ENCODE assay signal across 16 cellular contexts in the genomic region with DNA sequence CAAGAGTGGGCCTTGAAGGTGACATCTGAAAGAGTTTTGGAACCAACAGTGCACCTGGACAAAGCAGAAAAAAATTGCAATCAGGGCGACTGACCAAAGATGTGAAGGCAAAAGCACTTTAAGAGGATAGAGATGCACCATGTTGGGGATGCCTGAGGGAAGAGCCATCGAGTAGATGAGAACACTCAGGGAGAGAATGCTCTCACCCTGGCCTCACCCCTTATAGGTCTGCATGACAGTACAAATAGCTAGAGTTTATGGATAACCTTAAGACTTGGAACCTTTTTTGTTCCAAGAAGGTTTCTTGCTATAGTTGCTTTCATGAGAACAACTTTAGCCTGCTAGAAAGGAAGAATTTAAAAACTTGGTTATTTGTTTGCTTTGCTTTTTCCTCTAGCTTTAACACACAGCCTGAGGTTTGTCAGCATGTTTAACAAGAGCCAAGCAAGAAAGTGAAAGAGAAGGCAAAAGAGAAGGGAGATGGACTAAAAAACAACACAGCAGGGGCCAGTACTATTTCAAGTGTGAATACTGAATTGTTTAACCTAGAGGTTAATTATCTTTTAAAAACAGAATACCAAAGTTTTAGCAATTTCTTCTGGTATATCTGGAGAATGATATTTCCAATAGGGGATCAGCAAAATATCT.
A peak's percentile ranks its signal among the peaks of the same experiment; 100 is the strongest.
DNase-seq lines count a peak whose midpoint lies in the region; ATAC-seq, FAIRE-seq and TF ChIP-seq lines count a peak whose summit lies in the region.
"Had no signal": no experiment of that assay in that cellular context is flagged by ENCODE, and none has a peak within 500 bp of the region (broad histone marks: within the 10 kb centered on the region; RNA-seq: fewer than 3 reads in every experiment).

No MANE protein-coding gene starts in this region.

- H3K27me3 Mint-ChIP-seq in immature natural killer cell (ENCODE audit: low read depth in 3 of 3), result peaks cover 0 to 2% (median 0%) of the 10 kb centered on the region in 3 donors

- H3K36me3 ChIP-seq in HepG2 (replicated peaks in 1 of 2; ENCODE audit: control insufficient read depth in 1 of 2, insufficient read depth in 2 of 2, low read length in 2 of 2), result no peaks in the 10 kb centered on the region
- H3K36me3 ChIP-seq: breast epithelium, left lung, prostate gland, thoracic aorta had no signal

- ATAC-seq in GM21529 (IDR thresholded peaks at IDR 0.05; ENCODE audit: unreplicated experiment) (peak; percentile 59), HG03432 (IDR thresholded peaks at IDR 0.05; ENCODE audit: unreplicated experiment) (peak; percentile 62), HepG2 (no peak)
- ATAC-seq: foreskin keratinocyte, left lung had no signal

- peaks cover 0 to 3% (median 0%) of the 10 kb centered on the region in 6 donors for H3K9me3 Mint-ChIP-seq in immature natural killer cell

- intact Hi-C loops in HepG2 (cut with micrococcal nuclease; ENCODE audit: unreplicated experiment), result no loop called here

- 0 out of 2 replicates have a peak, but pooled peaks cover 4% of the 10 kb centered on the region for H3K4me1 ChIP-seq in HepG2 (ENCODE audit: insufficient read depth, low read length)
- H3K4me1 ChIP-seq: breast epithelium, prostate gland had no signal

- TF ChIP-seq EP300 in HepG2 (IDR thresholded peaks at IDR 0.05; ENCODE audit: low read depth in 2 of 2, low read length in 2 of 2), result no peak
- TF ChIP-seq EP300 in HepG2 (CRISPR knock-in tag; IDR thresholded peaks at IDR 0.05; ENCODE audit: borderline replicate concordance), result no peak

- no peaks in the 10 kb centered on the region for H3K27me3 ChIP-seq in HepG2 (ENCODE audit: control insufficient read depth in 1 of 2, insufficient read depth in 2 of 2, low read length in 2 of 2)
- H3K27me3 ChIP-seq: breast epithelium, foreskin keratinocyte, left lung had no signal

- peak overlapping the region; percentile 31 to 64 (median 59) for H3K4me3 Mint-ChIP-seq in immature natural killer cell

- H3K9me3 ChIP-seq in HepG2 (ENCODE audit: low read length), result no peaks in the 10 kb centered on the region
- H3K9me3 ChIP-seq: breast epithelium, left lung, prostate gland, thoracic aorta had no signal

- no peaks in the 10 kb centered on the region for H3K79me2 ChIP-seq in HepG2 (ENCODE audit: insufficient read depth, low read length)

- no peak for FAIRE-seq in HepG2 (lab: Jason Lieb, UNC)

- WGBS in HepG2 (ENCODE audit: low lambda C conversion rate), result 70% methylated on average over 2 of the region's 2 CpGs

- no peak overlapping the region for H3K4me2 ChIP-seq in HepG2 (ENCODE audit: low read depth, low read length)

- CTCF ChIA-PET in HepG2 (lab: Yijun Ruan, JAX; ENCODE audit: low intra/inter-chr PET ratio, low total read pairs), result no interaction called here

- in situ Hi-C loops in HepG2 (cut with HindIII; ENCODE audit: extremely low pct_ligation_motif_present, low pct_unique_long_range_greater_than_20kb), result no loop called here

- H3K9ac ChIP-seq in HepG2 (ENCODE audit: insufficient read depth, low read depth, low read length), result no peak overlapping the region

- no peak for TF ChIP-seq RAD21 in HepG2 (CRISPR knock-in tag; IDR thresholded peaks at IDR 0.05)

- DNase-seq in GM12865 (ENCODE audit: low read depth) (peak; percentile 7), immature natural killer cell (peak in 2 of 3 donors; percentile 11 to 23), NCI-H748 treated with DMSO at 0.1 percent for 48 hours (lab: John Stamatoyannopoulos, UW) (no peak), AG20443 (ENCODE audit: low spot score) (no peak), HepG2 (ENCODE audit: low spot score) (no peak), coronary artery (ENCODE audit: low spot score) (no peak)
- DNase-seq: GF-D8, left lung, NCI-H1436, T-helper 9 cell had no signal

- no TSS peak for BruUV-seq in HepG2 (replicated peaks; lab: Mats Ljungman, UMichigan)

- no peaks in the 10 kb centered on the region for H3K36me3 Mint-ChIP-seq in immature natural killer cell

- H3K4me3 ChIP-seq in GM12865 (ENCODE audit: low read depth, low read length) (no peak overlapping the region), HepG2 (replicated peaks in 1 of 3; ENCODE audit: insufficient read depth in 1 of 3, low read depth in 2 of 3, low read length in 3 of 3) (no peak overlapping the region), coronary artery (no peak overlapping the region)
- H3K4me3 ChIP-seq: breast epithelium, left lung, prostate gland, thoracic aorta had no signal

- POLR2A ChIA-PET in HepG2 (lab: Yijun Ruan, JAX), result no interaction called here

- no peak overlapping the region for H2AFZ ChIP-seq in HepG2 (ENCODE audit: low read length)

- no peaks in the 10 kb centered on the region for H4K20me1 ChIP-seq in HepG2 (ENCODE audit: insufficient read depth, low read length)

- no peak for TF ChIP-seq POLR2A in HepG2 (IDR thresholded peaks at IDR 0.05; ENCODE audit: insufficient read depth in 1 of 2, low read depth in 2 of 2, low read length in 2 of 2)

- H3K27ac ChIP-seq in HepG2 (ENCODE audit: extremely low read length, insufficient read depth, low read length) (no peak overlapping the region), coronary artery (no peak overlapping the region)
- H3K27ac ChIP-seq: breast epithelium, foreskin keratinocyte, left lung, prostate gland, thoracic aorta had no signal

- H3K27ac Mint-ChIP-seq in immature natural killer cell, result peak overlapping the region; percentile 67 to 88 (median 80)

- TF ChIP-seq CTCF in GM12865 (IDR thresholded peaks at IDR 0.05; ENCODE audit: insufficient read depth, low read depth, low read length, missing control alignments) (no peak), HepG2 (CRISPR knock-in tag; IDR thresholded peaks at IDR 0.05) (no peak), coronary artery (IDR thresholded peaks at IDR 0.05) (no peak)

- peaks cover 20 to 27% of the 10 kb centered on the region in 2 donors for H3K4me1 Mint-ChIP-seq in immature natural killer cell

TF ChIP-seq in HepG2, 621 proteins besides CTCF, POLR2A, EP300 and RAD21:
- TF ChIP-seq GFI1 (CRISPR knock-in tag; IDR thresholded peaks at IDR 0.05; ENCODE audit: borderline replicate concordance) (no peak), ARHGAP35 (CRISPR knock-in tag; IDR thresholded peaks at IDR 0.05; ENCODE audit: borderline replicate concordance) (no peak), ZNF335 (CRISPR knock-in tag; IDR thresholded peaks at IDR 0.05) (no peak), ZNF546 (CRISPR knock-in tag; conservative IDR thresholded peaks at IDR 0.05) (no peak), DPF2 (CRISPR knock-in tag; IDR thresholded peaks at IDR 0.05; ENCODE audit: borderline replicate concordance, low read depth) (no peak), REL (CRISPR knock-in tag; conservative IDR thresholded peaks at IDR 0.05) (no peak), ZNF468 (CRISPR knock-in tag; IDR thresholded peaks at IDR 0.05) (no peak), ZNF441 (CRISPR knock-in tag; IDR thresholded peaks at IDR 0.05; ENCODE audit: borderline replicate concordance) (no peak), PRMT3 (CRISPR knock-in tag; IDR thresholded peaks at IDR 0.05; ENCODE audit: borderline replicate concordance, low read depth) (no peak)
- TF ChIP-seq, protein P1, sequence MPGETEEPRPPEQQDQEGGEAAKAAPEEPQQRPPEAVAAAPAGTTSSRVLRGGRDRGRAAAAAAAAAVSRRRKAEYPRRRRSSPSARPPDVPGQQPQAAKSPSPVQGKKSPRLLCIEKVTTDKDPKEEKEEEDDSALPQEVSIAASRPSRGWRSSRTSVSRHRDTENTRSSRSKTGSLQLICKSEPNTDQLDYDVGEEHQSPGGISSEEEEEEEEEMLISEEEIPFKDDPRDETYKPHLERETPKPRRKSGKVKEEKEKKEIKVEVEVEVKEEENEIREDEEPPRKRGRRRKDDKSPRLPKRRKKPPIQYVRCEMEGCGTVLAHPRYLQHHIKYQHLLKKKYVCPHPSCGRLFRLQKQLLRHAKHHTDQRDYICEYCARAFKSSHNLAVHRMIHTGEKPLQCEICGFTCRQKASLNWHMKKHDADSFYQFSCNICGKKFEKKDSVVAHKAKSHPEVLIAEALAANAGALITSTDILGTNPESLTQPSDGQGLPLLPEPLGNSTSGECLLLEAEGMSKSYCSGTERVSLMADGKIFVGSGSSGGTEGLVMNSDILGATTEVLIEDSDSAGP (CRISPR knock-in tag; IDR thresholded peaks at IDR 0.05; ENCODE audit: borderline replicate concordance), result no peak
- TF ChIP-seq, protein P2, sequence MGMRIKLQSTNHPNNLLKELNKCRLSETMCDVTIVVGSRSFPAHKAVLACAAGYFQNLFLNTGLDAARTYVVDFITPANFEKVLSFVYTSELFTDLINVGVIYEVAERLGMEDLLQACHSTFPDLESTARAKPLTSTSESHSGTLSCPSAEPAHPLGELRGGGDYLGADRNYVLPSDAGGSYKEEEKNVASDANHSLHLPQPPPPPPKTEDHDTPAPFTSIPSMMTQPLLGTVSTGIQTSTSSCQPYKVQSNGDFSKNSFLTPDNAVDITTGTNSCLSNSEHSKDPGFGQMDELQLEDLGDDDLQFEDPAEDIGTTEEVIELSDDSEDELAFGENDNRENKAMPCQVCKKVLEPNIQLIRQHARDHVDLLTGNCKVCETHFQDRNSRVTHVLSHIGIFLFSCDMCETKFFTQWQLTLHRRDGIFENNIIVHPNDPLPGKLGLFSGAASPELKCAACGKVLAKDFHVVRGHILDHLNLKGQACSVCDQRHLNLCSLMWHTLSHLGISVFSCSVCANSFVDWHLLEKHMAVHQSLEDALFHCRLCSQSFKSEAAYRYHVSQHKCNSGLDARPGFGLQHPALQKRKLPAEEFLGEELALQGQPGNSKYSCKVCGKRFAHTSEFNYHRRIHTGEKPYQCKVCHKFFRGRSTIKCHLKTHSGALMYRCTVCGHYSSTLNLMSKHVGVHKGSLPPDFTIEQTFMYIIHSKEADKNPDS (CRISPR knock-in tag; IDR thresholded peaks at IDR 0.05), result no peak
- TF ChIP-seq, protein P3, sequence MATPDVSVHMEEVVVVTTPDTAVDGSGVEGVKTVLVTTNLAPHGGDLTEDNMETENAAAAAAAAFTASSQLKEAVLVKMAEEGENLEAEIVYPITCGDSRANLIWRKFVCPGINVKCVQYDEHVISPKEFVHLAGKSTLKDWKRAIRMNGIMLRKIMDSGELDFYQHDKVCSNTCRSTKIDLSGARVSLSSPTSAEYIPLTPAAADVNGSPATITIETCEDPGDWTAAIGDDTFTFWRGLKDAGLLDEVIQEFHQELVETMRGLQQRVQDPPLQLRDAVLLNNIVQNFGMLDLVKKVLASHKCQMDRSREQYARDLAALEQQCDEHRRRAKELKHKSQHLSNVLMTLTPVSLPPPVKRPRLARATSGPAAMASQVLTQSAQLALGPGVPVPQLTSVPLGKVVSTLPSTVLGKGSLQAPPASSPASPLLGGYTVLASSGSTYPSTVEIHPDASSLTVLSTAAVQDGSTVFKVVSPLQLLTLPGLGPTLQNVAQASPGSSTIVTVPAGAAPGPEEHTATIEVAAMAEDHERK (CRISPR knock-in tag; IDR thresholded peaks at IDR 0.05; ENCODE audit: low read depth), result no peak
- TF ChIP-seq, protein P4, sequence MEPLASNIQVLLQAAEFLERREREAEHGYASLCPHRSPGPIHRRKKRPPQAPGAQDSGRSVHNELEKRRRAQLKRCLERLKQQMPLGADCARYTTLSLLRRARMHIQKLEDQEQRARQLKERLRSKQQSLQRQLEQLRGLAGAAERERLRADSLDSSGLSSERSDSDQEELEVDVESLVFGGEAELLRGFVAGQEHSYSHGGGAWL (CRISPR knock-in tag; IDR thresholded peaks at IDR 0.05), result no peak

Comparison
In these comparisons a context has a peak if more than half of its experiments do, and no peak if none do; other contexts are left out.
1. DNase-seq: peak in GM12865 (single experiment) and immature natural killer cell (2 of 3); none in NCI-H748 treated with DMSO at 0.1 percent for 48 hours (single experiment), AG20443 (single experiment), HepG2 (single experiment) and coronary artery (single experiment).